8 cellular contexts compared by ENCODE assay signal in the genomic region with DNA sequence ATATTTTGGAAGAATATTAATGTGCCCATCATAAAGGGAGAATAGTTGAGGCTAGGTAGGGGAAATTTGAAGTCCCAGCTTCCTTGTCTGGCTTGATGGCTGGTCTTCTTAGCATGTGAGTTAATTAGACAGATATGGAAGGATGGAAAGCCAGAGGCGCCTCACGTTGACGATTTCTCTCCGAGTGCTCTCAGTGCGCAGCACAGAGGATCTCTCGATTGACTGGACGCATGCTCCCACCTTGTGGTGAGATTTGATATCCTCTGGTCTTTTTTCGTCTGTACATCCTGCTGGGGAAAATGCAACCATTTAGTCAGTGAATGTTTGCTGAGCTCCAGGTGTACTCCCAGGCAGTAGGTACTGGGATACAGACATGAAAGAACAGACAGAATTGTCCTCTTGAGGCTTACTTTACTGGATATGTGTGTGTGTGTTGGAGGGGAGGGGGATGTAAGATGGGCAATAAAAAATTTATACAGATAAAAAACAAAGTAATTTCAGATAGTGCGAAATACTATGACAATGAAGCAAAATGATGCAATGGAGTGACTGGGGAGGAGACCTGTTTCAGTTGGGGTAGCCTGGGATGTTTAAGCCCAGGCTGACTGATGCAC.
DNase-seq lines count a peak whose midpoint lies in the region; ATAC-seq and TF ChIP-seq lines count a peak whose summit lies in the region.

No MANE protein-coding gene starts in this region.

- no peak overlapping the region for H3K4me3 Mint-ChIP-seq in activated CD4-positive, alpha-beta memory T cell treated with anti-CD3 and anti-CD28 coated beads, Interleukin-2, amount 10 ng/mL, durations not matched to agents 7 days and 5 days
- H3K4me3 Mint-ChIP-seq in natural killer cell, result no peak overlapping the region

- ATAC-seq in HG03565 (IDR thresholded peaks at IDR 0.05; ENCODE audit: unreplicated experiment) (peak; percentile 76), natural killer cell (peak; percentile 82 to 93 (median 90)), GM21381 (IDR thresholded peaks at IDR 0.05; ENCODE audit: unreplicated experiment) (no peak)

- H3K4me1 Mint-ChIP-seq in activated CD4-positive, alpha-beta memory T cell treated with anti-CD3 and anti-CD28 coated beads, Interleukin-2, amount 10 ng/mL, durations not matched to agents 7 days and 5 days, result peaks cover 10% of the 10 kb centered on the region
- H3K4me1 Mint-ChIP-seq in natural killer cell, result peaks cover 6 to 7% of the 10 kb centered on the region in 2 donors

- H3K27ac Mint-ChIP-seq in activated CD4-positive, alpha-beta memory T cell treated with anti-CD3 and anti-CD28 coated beads, Interleukin-2, amount 10 ng/mL, durations not matched to agents 7 days and 5 days, result no peak overlapping the region
- no peak overlapping the region for H3K27ac Mint-ChIP-seq in natural killer cell

- H3K9me3 Mint-ChIP-seq in activated CD4-positive, alpha-beta memory T cell treated with anti-CD3 and anti-CD28 coated beads, Interleukin-2, amount 10 ng/mL, durations not matched to agents 7 days and 5 days, result no peaks in the 10 kb centered on the region
- no peaks in the 10 kb centered on the region for H3K9me3 Mint-ChIP-seq in natural killer cell

- POLR2A ChIA-PET in activated CD4-positive, alpha-beta memory T cell treated with anti-CD3 and anti-CD28 coated beads, Interleukin-2, amount 10 ng/mL, durations not matched to agents 7 days and 5 days (lab: Charles Lee), result interaction anchor here (0.8 kb wide), 1 partner anchor 119 kb away, joined by 3 read pairs; no protein-coding TSS in a partner anchor

- H3K27me3 Mint-ChIP-seq in activated CD4-positive, alpha-beta memory T cell treated with anti-CD3 and anti-CD28 coated beads, Interleukin-2, amount 10 ng/mL, durations not matched to agents 7 days and 5 days, result peaks cover 10% of the 10 kb centered on the region
- H3K27me3 Mint-ChIP-seq in natural killer cell (ENCODE audit: low read depth in 2 of 2), result peaks cover 2 to 8% of the 10 kb centered on the region in 2 donors

- CTCF ChIA-PET in activated CD4-positive, alpha-beta memory T cell treated with anti-CD3 and anti-CD28 coated beads, Interleukin-2, amount 10 ng/mL, durations not matched to agents 7 days and 5 days (lab: Charles Lee), result interaction anchor here (0.8 to 3.4 kb wide), 10 partner anchors 14 to 291 kb away, joined by 3 to 35 read pairs (median 5); no protein-coding TSS in a partner anchor

- in situ Hi-C loops in G401 (cut with HindIII; ENCODE audit: low sequenced_read_pairs), result no loop called here

- TF ChIP-seq CTCF in natural killer cell (IDR thresholded peaks at IDR 0.05), result peak; percentile 46

- DNase-seq in G401 (ENCODE audit: low spot score) (peak; percentile 42), epidermal melanocyte (ENCODE audit: insufficient read length, low spot score) (peak; percentile 63), natural killer cell (peak; percentile 28), stromal cell of bone marrow (ENCODE audit: low read depth) (peak; percentile 56), GM19238 (ENCODE audit: insufficient read length, low spot score) (no peak)
- DNase-seq in activated CD4-positive, alpha-beta memory T cell treated with anti-CD3 and anti-CD28 coated beads, Interleukin-2, amount 10 ng/mL, durations not matched to agents 7 days and 5 days, result peak; percentile 75

- intact Hi-C loops in natural killer cell (cut with micrococcal nuclease), result loop anchor here (1.0 kb wide), 2 partner anchors 121 to 232 kb away; no protein-coding TSS in a partner anchor

- no peaks in the 10 kb centered on the region for H3K36me3 Mint-ChIP-seq in activated CD4-positive, alpha-beta memory T cell treated with anti-CD3 and anti-CD28 coated beads, Interleukin-2, amount 10 ng/mL, durations not matched to agents 7 days and 5 days (ENCODE audit: low read depth)
- no peaks in the 10 kb centered on the region for H3K36me3 Mint-ChIP-seq in natural killer cell
